Comparison of ENCODE assay signal across 24 cellular contexts in the genomic region with DNA sequence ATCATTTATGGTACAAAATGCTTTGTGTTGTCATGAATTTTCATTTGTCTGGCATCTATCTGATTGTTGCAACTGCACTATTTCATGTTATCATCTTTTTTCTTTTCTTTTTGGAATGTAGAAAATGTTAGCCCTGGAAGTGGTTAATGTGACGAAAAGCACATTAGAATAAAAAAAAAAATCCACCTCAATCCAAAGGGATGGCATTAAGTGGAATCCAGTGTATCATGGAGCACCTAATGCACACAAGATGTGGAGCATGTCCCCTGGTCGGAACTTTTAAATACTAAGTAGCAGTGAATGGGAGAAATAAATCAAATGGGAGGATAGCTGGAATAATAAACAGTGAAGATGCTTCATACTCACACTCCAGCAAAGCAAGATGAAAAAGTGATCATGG.
"Had no signal": no experiment of that assay in that cellular context is flagged by ENCODE, and none has a peak within 500 bp of the region (broad histone marks: within the 10 kb centered on the region; RNA-seq: fewer than 3 reads in every experiment).

No MANE protein-coding gene starts in this region.

- H3K27me3 ChIP-seq: ascending aorta, body of pancreas, MG63, SJSA1 had no signal

- H3K9me3 ChIP-seq: ascending aorta, body of pancreas, MG63, SJSA1 had no signal

- H3K4me1 ChIP-seq: ascending aorta, body of pancreas had no signal

- H3K4me3 ChIP-seq: ascending aorta, body of pancreas, MG63, SJSA1 had no signal

- H3K36me3 ChIP-seq: ascending aorta, MG63, SJSA1 had no signal

- DNase-seq: activated CD4-positive, alpha-beta T cell treated with anti-CD3 and anti-CD28 coated beads for 48 hours; activated CD4-positive, alpha-beta T cell treated with anti-CD3 and anti-CD28 coated beads, Interleukin-2, amount 50 U/mL, for 4 hours; activated CD4-positive, CD25-positive, alpha-beta regulatory T cell treated with anti-CD3 and anti-CD28 coated beads, Interleukin-2, amount 50 U/mL, for 72 hours; activated CD8-positive, alpha-beta memory T cell treated with anti-CD3 and anti-CD28 coated beads, Interleukin-2, amount 50 U/mL, for 48 hours; activated CD8-positive, alpha-beta T cell treated with anti-CD3 and anti-CD28 coated beads, Interleukin-2, amount 10 ng/mL, durations not matched to agents 7 days and 5 days; activated naive CD4-positive, alpha-beta T cell; activated T-cell treated with anti-CD3 and anti-CD28 coated beads, Interleukin-2, amount 50 U/mL, for 1 hour; amniotic stem cell; body of pancreas; central memory CD4-positive, alpha-beta T cell; MG63; MV-4-11; NCI-H1092 treated with DMSO at 0.1 percent for 48 hours; NCI-H1417 treated with DMSO at 0.1 percent for 48 hours; NCI-H1694; NCI-H2029 treated with DMSO at 0.1 percent for 48 hours; NCI-H446; NCI-H524; PC-3; SHP77; T-helper 17 cell; T-helper 9 cell had no signal

- ATAC-seq: activated CD8-positive, alpha-beta T cell treated with anti-CD3 and anti-CD28 coated beads, Interleukin-2, amount 10 ng/mL, durations not matched to agents 7 days and 5 days; body of pancreas; PC-3; T-helper 17 cell had no signal

- H3K27ac ChIP-seq: ascending aorta, body of pancreas, SJSA1 had no signal
